23 cellular contexts compared by ENCODE assay signal in genomic region chr5:147460380-147460779, GRCh38. TPM values are rescaled to one million over a fixed set of nuclear protein-coding genes. Genes with fewer than 3 reads are reported as not detected.
"Had no signal": no experiment of that assay in that cellular context is flagged by ENCODE, and none has a peak within 500 bp of the region (broad histone marks: within the 10 kb centered on the region; RNA-seq: fewer than 3 reads in every experiment).

No MANE protein-coding gene starts in this region.

- H3K36me3 ChIP-seq: left lung, lower lobe of right lung, neural progenitor cell, ovary, stomach, thoracic aorta, transverse colon had no signal

- H3K9ac ChIP-seq: neural progenitor cell had no signal

- H3K36me3 Mint-ChIP-seq: immature natural killer cell; memory B cell; natural killer cell treated with Interleukin-12 subunit alpha and Interleukin-12 subunit beta and Interleukin-15 and Interleukin-18, amount 100 ng/mL, for 72 hours had no signal

- H3K4me2 ChIP-seq: neural progenitor cell had no signal

- FAIRE-seq: frontal cortex, keratinocyte, small intestine had no signal

- DNase-seq: cortex of kidney; dorsolateral prefrontal cortex; effector CD8-positive, alpha-beta T cell; glutamatergic neuron; immature natural killer cell; left lung; lower lobe of right lung; midbrain; nucleus accumbens; ovary; small intestine; stimulated activated CD4-positive, alpha-beta T cell treated with anti-CD3 and anti-CD28 coated beads, Interleukin-12 subunit alpha, Interleukin-12 subunit beta, amount 100 ng/mL, for 4 hours; stimulated activated naive CD4-positive, alpha-beta T cell; stomach; substantia nigra; transverse colon had no signal

- H3K27ac ChIP-seq: dorsolateral prefrontal cortex, left lung, lower lobe of right lung, neural progenitor cell, ovary had no signal

- H3K9me3 Mint-ChIP-seq: immature natural killer cell; memory B cell; natural killer cell treated with Interleukin-12 subunit alpha and Interleukin-12 subunit beta and Interleukin-15 and Interleukin-18, amount 100 ng/mL, for 72 hours had no signal

- ATAC-seq: left lung; lower lobe of right lung; natural killer cell treated with Interleukin-12 subunit alpha and Interleukin-12 subunit beta and Interleukin-15 and Interleukin-18, amount 100 ng/mL, for 72 hours; sciatic nerve had no signal

- H2AFZ ChIP-seq: neural progenitor cell had no signal

- H3K27ac Mint-ChIP-seq: immature natural killer cell; memory B cell; natural killer cell treated with Interleukin-12 subunit alpha and Interleukin-12 subunit beta and Interleukin-15 and Interleukin-18, amount 100 ng/mL, for 72 hours; neural progenitor cell had no signal

- H3K4me3 Mint-ChIP-seq: immature natural killer cell; memory B cell; natural killer cell treated with Interleukin-12 subunit alpha and Interleukin-12 subunit beta and Interleukin-15 and Interleukin-18, amount 100 ng/mL, for 72 hours; neural progenitor cell had no signal

- H3K27me3 ChIP-seq: neural progenitor cell, ovary had no signal

- H3K9me3 ChIP-seq: left lung, lower lobe of right lung, ovary, stomach, thoracic aorta, transverse colon had no signal

- H3K4me3 ChIP-seq: dorsolateral prefrontal cortex, left lung, lower lobe of right lung, neural progenitor cell, ovary, stomach, thoracic aorta, transverse colon had no signal

- H3K4me1 Mint-ChIP-seq: memory B cell had no signal

RNA-seq across cellular contexts. Expression of gene DPYSL3, which starts 49.5 kb away (rescaled TPM):
- polyA plus RNA-seq: immature natural killer cell had no signal
